In the genomic region with DNA sequence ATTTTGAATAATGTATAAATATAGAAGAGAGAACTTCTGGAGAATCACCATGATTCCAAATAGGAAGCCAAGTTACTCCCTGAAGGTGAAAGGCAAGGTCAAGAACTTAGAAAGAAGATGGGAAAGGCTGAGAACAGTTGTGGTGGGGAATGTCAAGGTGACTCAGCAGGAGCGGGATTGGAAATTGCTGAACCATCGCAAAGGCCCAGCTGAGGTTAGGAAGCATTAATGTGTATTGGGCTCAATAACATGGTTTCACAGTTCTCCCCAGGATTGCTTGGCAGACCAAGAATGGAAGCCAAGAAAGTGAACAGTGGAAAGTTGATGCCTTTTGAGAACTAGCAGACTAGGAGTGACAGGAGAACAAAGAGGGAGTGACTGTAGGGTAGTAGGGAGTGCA, we compare ENCODE assay signal across 20 cellular contexts.
"Had no signal": no experiment of that assay in that cellular context is flagged by ENCODE, and none has a peak within 500 bp of the region (broad histone marks: within the 10 kb centered on the region; RNA-seq: fewer than 3 reads in every experiment).

No MANE protein-coding gene starts in this region.

- H3K9me3 Mint-ChIP-seq: dendritic cell treated with granulocyte-macrophage colony-stimulating factor and Interleukin-4, amounts not matched to agents 40 ng/mL and 50 ng/mL, for 4 days; effector memory CD8-positive, alpha-beta T cell; immature natural killer cell; naive thymus-derived CD4-positive, alpha-beta T cell; nephron progenitor cell had no signal

- H3K4me3 Mint-ChIP-seq: dendritic cell treated with granulocyte-macrophage colony-stimulating factor and Interleukin-4, amounts not matched to agents 40 ng/mL and 50 ng/mL, for 4 days; effector memory CD8-positive, alpha-beta T cell; immature natural killer cell; naive thymus-derived CD4-positive, alpha-beta T cell; nephron progenitor cell had no signal

- H3K9me3 ChIP-seq: esophagus squamous epithelium, gastroesophageal sphincter, neutrophil, psoas muscle, sigmoid colon, stomach had no signal

- DNase-seq: effector memory CD8-positive, alpha-beta T cell; esophagus squamous epithelium; foreskin fibroblast; immature natural killer cell; left colon; left ventricle myocardium superior; naive thymus-derived CD4-positive, alpha-beta T cell; nephron progenitor cell; psoas muscle; sigmoid colon; small intestine; stimulated activated CD4-positive, alpha-beta T cell treated with anti-CD3 and anti-CD28 coated beads, Interleukin-12 subunit alpha, Interleukin-12 subunit beta, amount 100 ng/mL, for 4 hours; stimulated activated naive CD4-positive, alpha-beta T cell; stomach; trophoblast cell had no signal

- H3K27me3 Mint-ChIP-seq: dendritic cell treated with granulocyte-macrophage colony-stimulating factor and Interleukin-4, amounts not matched to agents 40 ng/mL and 50 ng/mL, for 4 days; effector memory CD8-positive, alpha-beta T cell; naive thymus-derived CD4-positive, alpha-beta T cell had no signal

- H3K27me3 ChIP-seq: esophagus squamous epithelium, gastroesophageal sphincter, neutrophil, sigmoid colon, stomach had no signal

- H3K36me3 ChIP-seq: sigmoid colon, stomach had no signal

- FAIRE-seq: colon, keratinocyte, small intestine had no signal

- ATAC-seq: effector memory CD8-positive, alpha-beta T cell; gastroesophageal sphincter; left colon; left ventricle myocardium superior; naive thymus-derived CD4-positive, alpha-beta T cell; psoas muscle had no signal

- H3K27ac ChIP-seq: esophagus squamous epithelium, gastroesophageal sphincter, neutrophil, psoas muscle, sigmoid colon, stomach had no signal

- H3K4me1 ChIP-seq: gastroesophageal sphincter, psoas muscle had no signal

- H3K27ac Mint-ChIP-seq: dendritic cell treated with granulocyte-macrophage colony-stimulating factor and Interleukin-4, amounts not matched to agents 40 ng/mL and 50 ng/mL, for 4 days; effector memory CD8-positive, alpha-beta T cell; immature natural killer cell; naive thymus-derived CD4-positive, alpha-beta T cell; nephron progenitor cell had no signal

- H3K4me3 ChIP-seq: esophagus squamous epithelium, gastroesophageal sphincter, psoas muscle, sigmoid colon, stomach had no signal

- H3K4me1 Mint-ChIP-seq: immature natural killer cell, nephron progenitor cell had no signal
